Comparison of ENCODE assay signal across 9 cellular contexts in the genomic region with DNA sequence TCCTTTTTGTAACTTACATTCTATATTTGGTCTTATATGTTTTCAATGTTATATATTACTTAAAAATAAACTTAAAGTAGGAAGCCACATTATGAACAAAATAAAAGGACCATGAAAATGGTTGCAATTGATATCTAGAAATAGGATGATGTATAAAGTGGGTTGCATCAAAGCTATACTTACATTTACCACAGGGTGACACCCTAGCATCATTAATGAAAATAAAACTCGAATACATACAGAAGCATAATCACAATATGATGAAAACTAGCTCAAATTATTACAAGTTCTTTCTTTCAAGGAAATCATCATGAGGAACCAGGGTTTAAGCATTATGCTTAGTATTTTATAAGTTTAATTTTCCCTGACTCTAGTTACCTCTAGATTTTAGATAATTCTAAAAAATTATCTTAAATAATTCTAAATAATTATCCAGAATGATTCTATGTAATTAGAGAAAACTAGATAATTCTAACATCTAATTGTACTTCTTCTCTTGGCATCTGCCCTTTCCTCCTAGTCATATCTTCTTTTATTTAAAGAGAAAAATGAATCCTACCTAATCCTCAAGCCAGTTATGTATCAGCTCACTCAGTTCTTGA. TPM values are rescaled to one million over a fixed set of nuclear protein-coding genes. Genes with fewer than 3 reads are reported as not detected.
DNase-seq lines count a peak whose midpoint lies in the region; ATAC-seq and TF ChIP-seq lines count a peak whose summit lies in the region.
"Had no signal": no experiment of that assay in that cellular context is flagged by ENCODE, and none has a peak within 500 bp of the region (broad histone marks: within the 10 kb centered on the region; RNA-seq: fewer than 3 reads in every experiment).

No MANE protein-coding gene starts in this region.

- H3K4me3 ChIP-seq in adrenal gland (no peak overlapping the region), upper lobe of left lung (no peak overlapping the region)
- H3K4me3 ChIP-seq: SJSA1 had no signal

- H3K36me3 ChIP-seq in adrenal gland (replicated peaks in 1 of 2) (no peaks in the 10 kb centered on the region), upper lobe of left lung (no peaks in the 10 kb centered on the region)
- H3K36me3 ChIP-seq: SJSA1 had no signal

- peak; percentile 80 for DNase-seq in DMS53 (lab: John Stamatoyannopoulos, UW)
- DNase-seq in LHCN-M2 (ENCODE audit: low read depth): peak; percentile 49
- DNase-seq in adrenal gland: no peak
- DNase-seq in inferior parietal cortex (ENCODE audit: extremely low spot score): peak; percentile 66
- DNase-seq in upper lobe of left lung: no peak
- no peak for DNase-seq in GOT3 (lab: John Stamatoyannopoulos, UW)
- no peak for DNase-seq in NCI-H1436 (lab: John Stamatoyannopoulos, UW)

- H3K4me1 ChIP-seq in adrenal gland (replicated peaks in 1 of 2): no peaks in the 10 kb centered on the region
- no peaks in the 10 kb centered on the region for H3K4me1 ChIP-seq in upper lobe of left lung
- H3K4me1 ChIP-seq: SJSA1 had no signal

- TF ChIP-seq EP300 in upper lobe of left lung (IDR thresholded peaks at IDR 0.05): no peak

- H3K9me3 ChIP-seq in adrenal gland (replicated peaks in 1 of 3) (no peaks in the 10 kb centered on the region), upper lobe of left lung (no peaks in the 10 kb centered on the region)
- H3K9me3 ChIP-seq: SJSA1 had no signal

- TF ChIP-seq POLR2A in adrenal gland (IDR thresholded peaks at IDR 0.05) (no peak), upper lobe of left lung (IDR thresholded peaks at IDR 0.05) (no peak)

- intact Hi-C loops in adrenal gland (cut with DNase I): loop anchor here (5.0 to 10.0 kb wide), 3 partner anchors 426 to 716 kb away; no protein-coding TSS in a partner anchor

- ATAC-seq in upper lobe of left lung (ENCODE audit: low FRiP score in 2 of 2) (peak in 1 of 2 donors; percentile 64), GM21723 (IDR thresholded peaks at IDR 0.05; ENCODE audit: unreplicated experiment) (no peak)

- TF ChIP-seq CTCF in adrenal gland (IDR thresholded peaks at IDR 0.05) (peak; percentile 55 to 95 (median 82)), upper lobe of left lung (IDR thresholded peaks at IDR 0.05) (peak; percentile 28 to 81 (median 62))

- no peak overlapping the region for H3K27ac ChIP-seq in adrenal gland
- no peak overlapping the region for H3K27ac ChIP-seq in upper lobe of left lung
- H3K27ac ChIP-seq: SJSA1 had no signal

- 0% methylated on average over 1 of the region's 1 CpG for WGBS in adrenal gland, 4 donors
- WGBS in upper lobe of left lung, 2 donors: 0% methylated on average over 1 of the region's 1 CpG

- H3K27me3 ChIP-seq in adrenal gland (peaks cover 16% of the 10 kb centered on the region), upper lobe of left lung (no peaks in the 10 kb centered on the region)

RNA-seq across cellular contexts. Expression of a gene that starts 31.2 kb away (rescaled TPM):
- total RNA-seq in LHCN-M2 (2014; rRNA removed): 0.32 TPM in 1 of 2 replicates, not detected in the other
- not detected for polyA plus RNA-seq in LHCN-M2 (2012)
- not detected for total RNA-seq in adrenal gland
- not detected for polyA plus RNA-seq in adrenal gland
- total RNA-seq in upper lobe of left lung: under 1 TPM in 1 of 6 donors, not detected in 5; 0.98 TPM
- total RNA-seq: SJSA1 had no signal

RNA-seq across cellular contexts. Expression of a gene that starts 35.9 kb away (rescaled TPM):
- total RNA-seq in LHCN-M2 (2014; rRNA removed): not detected in 2 replicates
- not detected for polyA plus RNA-seq in LHCN-M2 (2012)
- under 1 TPM in 3 of 8 donors, not detected in 5; 0.18 to 0.91 (median 0.21) TPM for total RNA-seq in adrenal gland
- polyA plus RNA-seq in adrenal gland: under 1 TPM in 1 of 3 donors, not detected in 2; 0.24 TPM
- total RNA-seq in upper lobe of left lung: not detected
- total RNA-seq: SJSA1 had no signal

RNA-seq across cellular contexts. Expression of a gene that starts 38.7 kb away (rescaled TPM):
- total RNA-seq in LHCN-M2 (2014; rRNA removed): 0.34 TPM in 1 of 2 replicates, not detected in the other
- not detected for polyA plus RNA-seq in LHCN-M2 (2012)
- total RNA-seq in adrenal gland: not detected
- polyA plus RNA-seq in adrenal gland: under 1 TPM in 1 of 3 donors, not detected in 2; 0.10 TPM
- not detected for total RNA-seq in upper lobe of left lung
- total RNA-seq: SJSA1 had no signal

RNA-seq across cellular contexts. Expression of a gene that starts 48.1 kb away (rescaled TPM):
- total RNA-seq in LHCN-M2 (2014; rRNA removed) (137 and 159 TPM in 2 replicates), adrenal gland (100 to 1,000 TPM; 121 to 294 (median 156) TPM), upper lobe of left lung (100 to 1,000 TPM; 216 to 360 (median 287) TPM)
- 151 TPM for polyA plus RNA-seq in LHCN-M2 (2012)
- polyA plus RNA-seq in adrenal gland: 100 to 1,000 TPM; 113 to 336 (median 255) TPM

RNA-seq across cellular contexts. Expression of a gene that starts 54.9 kb away (rescaled TPM):
- total RNA-seq in LHCN-M2 (2014; rRNA removed): 0.19 and 0.40 TPM in 2 replicates
- 0.11 TPM for polyA plus RNA-seq in LHCN-M2 (2012)
- total RNA-seq in adrenal gland: 1 to 10 TPM in 2 of 8 donors, under 1 TPM in 6; 0.41 to 6.6 (median 0.80) TPM
- polyA plus RNA-seq in adrenal gland: under 1 TPM; 0.40 to 0.97 (median 0.44) TPM
- total RNA-seq in upper lobe of left lung: 1 to 10 TPM in 1 of 6 donors, under 1 TPM in 2, not detected in 3; 0.29 to 4.4 (median 0.46) TPM

Comparison
In these comparisons a context has a peak if more than half of its experiments do, and no peak if none do; other contexts are left out.
1. DNase-seq: peak in DMS53 (single experiment), LHCN-M2 (single experiment) and inferior parietal cortex (single experiment); none in adrenal gland (0 of 7), upper lobe of left lung (0 of 2), GOT3 (single experiment) and NCI-H1436 (single experiment).